Comparison of ENCODE assay signal across 8 cellular contexts in genomic region chr1:113929750-113930498, GRCh38. TPM values are rescaled to one million over a fixed set of nuclear protein-coding genes. Genes with fewer than 3 reads are reported as not detected.
DNase-seq lines count a peak whose midpoint lies in the region; ATAC-seq and TF ChIP-seq lines count a peak whose summit lies in the region.

No MANE protein-coding gene starts in this region.

- TF ChIP-seq CTCF in heart right ventricle (IDR thresholded peaks at IDR 0.05) (peak in 5 of 9 donors; percentile 11 to 39 (median 35)), psoas muscle (IDR thresholded peaks at IDR 0.05) (no peak)

- intact Hi-C loops in heart right ventricle (cut with DNase I): loop anchor here in 7 of 10 donors (1.0 to 10.0 kb wide), 5 partner anchors 17 to 118 kb away; partner anchors contain the start of genes DCLRE1B (in 7 of the 7), AP4B1 (in 1 of the 7) and RSBN1 (in 1 of the 7)
- intact Hi-C loops in psoas muscle (cut with DNase I): loop anchor here (1.0 to 2.0 kb wide), 3 partner anchors 17 to 118 kb away; partner anchors contain the start of genes DCLRE1B (in 2 of the 2) and RSBN1 (in 1 of the 2)

- DNase-seq in AG08396 (ENCODE audit: low spot score) (peak; percentile 63), SK-N-DZ (ENCODE audit: low spot score) (peak; percentile 30), heart right ventricle (peak in 1 of 2 donors; percentile 17), psoas muscle (peak; percentile 54 to 79), COR-L47 (lab: John Stamatoyannopoulos, UW) (no peak)
- DNase-seq in activated naive CD8-positive, alpha-beta T cell treated with anti-CD3 and anti-CD28 coated beads for 36 hours: peak; percentile 76

- 0 to 1% methylated on average over 58 to 61 of the region's 64 CpGs for WGBS in heart right ventricle, 2 donors
- WGBS in psoas muscle, 3 donors: 0 to 1% (median 0%) methylated on average over 35 to 63 of the region's 64 CpGs

- H3K9me3 ChIP-seq in heart right ventricle (no peaks in the 10 kb centered on the region), psoas muscle (no peaks in the 10 kb centered on the region)

- H3K27me3 Mint-ChIP-seq in activated naive CD8-positive, alpha-beta T cell treated with anti-CD3 and anti-CD28 coated beads for 36 hours: no peaks in the 10 kb centered on the region

- ATAC-seq in GM18867 (IDR thresholded peaks at IDR 0.05; ENCODE audit: unreplicated experiment): peak; percentile 36
- peak; percentile 13 for ATAC-seq in HG03097 (IDR thresholded peaks at IDR 0.05; ENCODE audit: low FRiP score, unreplicated experiment)
- peak; percentile 38 to 71 (median 44) for ATAC-seq in heart right ventricle
- ATAC-seq in psoas muscle: peak; percentile 50 to 60 (median 53)

- peak overlapping the region; percentile 95 for H3K27ac Mint-ChIP-seq in activated naive CD8-positive, alpha-beta T cell treated with anti-CD3 and anti-CD28 coated beads for 36 hours

- H3K27me3 ChIP-seq in heart right ventricle (no peaks in the 10 kb centered on the region), psoas muscle (ENCODE audit: insufficient read depth in 3 of 3, low read length in 2 of 3) (no peaks in the 10 kb centered on the region)

- H3K27ac ChIP-seq in heart right ventricle: peak overlapping the region; percentile 80 to 97 (median 94)
- H3K27ac ChIP-seq in psoas muscle: peak overlapping the region; percentile 96

- H3K9me3 Mint-ChIP-seq in activated naive CD8-positive, alpha-beta T cell treated with anti-CD3 and anti-CD28 coated beads for 36 hours: no peaks in the 10 kb centered on the region

- peak overlapping the region; percentile 90 for H3K4me3 Mint-ChIP-seq in activated naive CD8-positive, alpha-beta T cell treated with anti-CD3 and anti-CD28 coated beads for 36 hours

- H3K4me3 ChIP-seq in heart right ventricle (peak overlapping the region; percentile 40 to 97 (median 90)), psoas muscle (peak overlapping the region; percentile 86)

- H3K36me3 Mint-ChIP-seq in activated naive CD8-positive, alpha-beta T cell treated with anti-CD3 and anti-CD28 coated beads for 36 hours: peaks cover 8% of the 10 kb centered on the region

- H3K4me1 Mint-ChIP-seq in activated naive CD8-positive, alpha-beta T cell treated with anti-CD3 and anti-CD28 coated beads for 36 hours: peaks cover 46% of the 10 kb centered on the region

- H3K4me1 ChIP-seq in heart right ventricle (peaks cover 2 to 58% (median 46%) of the 10 kb centered on the region in 9 donors), psoas muscle (peaks cover 49% of the 10 kb centered on the region)

- H3K36me3 ChIP-seq in heart right ventricle: no peaks in the 10 kb centered on the region
- H3K36me3 ChIP-seq in psoas muscle (ENCODE audit: insufficient read depth in 1 of 2, low read depth in 1 of 2): no peaks in the 10 kb centered on the region

RNA-seq across cellular contexts. Expression of gene HIPK1, which starts 0.8 kb away (rescaled TPM):
- polyA plus RNA-seq in SK-N-DZ (2014; cell fraction: cytosol; rRNA removed): 11.6 and 13.5 TPM in 2 replicates
- polyA plus RNA-seq in SK-N-DZ (2014; cell fraction: nucleus; rRNA removed): 15.4 and 21.5 TPM in 2 replicates
- total RNA-seq in activated naive CD8-positive, alpha-beta T cell treated with anti-CD3 and anti-CD28 coated beads for 36 hours: 10 to 100 TPM; 41.1 to 45.7 TPM
- total RNA-seq in heart right ventricle: 10 to 100 TPM; 42.6 to 91.0 (median 62.2) TPM
- 10 to 100 TPM in 1 of 2 donors, 1 to 10 TPM in 1; 7.8 to 10.7 TPM for polyA plus RNA-seq in heart right ventricle
- 10 to 100 TPM; 56.0 to 80.6 (median 65.3) TPM for total RNA-seq in psoas muscle
- polyA plus RNA-seq in psoas muscle: 10 to 100 TPM; 16.8 to 56.0 (median 18.4) TPM

RNA-seq across cellular contexts. Expression of gene DCLRE1B, which starts 24.8 kb away (rescaled TPM):
- 17.5 and 18.5 TPM in 2 replicates for polyA plus RNA-seq in SK-N-DZ (2014; cell fraction: cytosol; rRNA removed)
- polyA plus RNA-seq in SK-N-DZ (2014; cell fraction: nucleus; rRNA removed): 6.0 and 6.9 TPM in 2 replicates
- total RNA-seq in activated naive CD8-positive, alpha-beta T cell treated with anti-CD3 and anti-CD28 coated beads for 36 hours: 10 to 100 TPM; 25.2 to 26.5 TPM
- total RNA-seq in heart right ventricle (1 to 10 TPM in 9 of 10 donors, under 1 TPM in 1; 0.78 to 4.2 (median 2.1) TPM), psoas muscle (1 to 10 TPM; 1.8 to 2.3 (median 2.1) TPM)
- polyA plus RNA-seq in heart right ventricle (1 to 10 TPM in 1 of 2 donors, under 1 TPM in 1; 0.59 to 1.8 TPM), psoas muscle (1 to 10 TPM; 1.2 to 2.6 (median 2.5) TPM)

RNA-seq across cellular contexts. Expression of gene AP4B1, which starts 25.3 kb away (rescaled TPM):
- polyA plus RNA-seq in SK-N-DZ (2014; cell fraction: cytosol; rRNA removed): 20.5 and 21.2 TPM in 2 replicates
- 76.1 and 76.7 TPM in 2 replicates for polyA plus RNA-seq in SK-N-DZ (2014; cell fraction: nucleus; rRNA removed)
- total RNA-seq in activated naive CD8-positive, alpha-beta T cell treated with anti-CD3 and anti-CD28 coated beads for 36 hours: 10 to 100 TPM; 36.8 to 37.7 TPM
- total RNA-seq in heart right ventricle: 10 to 100 TPM in 8 of 10 donors, 1 to 10 TPM in 2; 9.1 to 13.9 (median 11.5) TPM
- polyA plus RNA-seq in heart right ventricle: 10 to 100 TPM in 1 of 2 donors, 1 to 10 TPM in 1; 7.5 to 15.4 TPM
- total RNA-seq in psoas muscle: 10 to 100 TPM in 1 of 4 donors, 1 to 10 TPM in 3; 6.8 to 12.0 (median 9.3) TPM
- 10 to 100 TPM in 2 of 3 donors, 1 to 10 TPM in 1; 8.8 to 16.1 (median 11.4) TPM for polyA plus RNA-seq in psoas muscle

RNA-seq across cellular contexts. Expression of gene BCL2L15, which starts 42.5 kb away (rescaled TPM):
- polyA plus RNA-seq in SK-N-DZ (2014; cell fraction: cytosol; rRNA removed): 0.06 and 0.10 TPM in 2 replicates
- 0.73 and 13.1 TPM in 2 replicates for polyA plus RNA-seq in SK-N-DZ (2014; cell fraction: nucleus; rRNA removed)
- 1 to 10 TPM in 1 of 2 experiments, under 1 TPM in 1; 0.88 to 2.2 TPM for total RNA-seq in activated naive CD8-positive, alpha-beta T cell treated with anti-CD3 and anti-CD28 coated beads for 36 hours
- total RNA-seq in heart right ventricle (under 1 TPM in 7 of 10 donors, not detected in 3; 0.05 to 0.28 (median 0.09) TPM), psoas muscle (under 1 TPM; 0.05 to 0.44 (median 0.35) TPM)
- polyA plus RNA-seq in heart right ventricle (under 1 TPM; 0.07 to 0.15 TPM), psoas muscle (under 1 TPM; 0.03 to 0.26 (median 0.06) TPM)

RNA-seq across cellular contexts. Expression of gene OLFML3, which starts 49.4 kb away (rescaled TPM):
- polyA plus RNA-seq in SK-N-DZ (2014; cell fraction: cytosol; rRNA removed): 12.2 and 12.3 TPM in 2 replicates
- polyA plus RNA-seq in SK-N-DZ (2014; cell fraction: nucleus; rRNA removed): 5.3 and 6.9 TPM in 2 replicates
- total RNA-seq in activated naive CD8-positive, alpha-beta T cell treated with anti-CD3 and anti-CD28 coated beads for 36 hours: under 1 TPM in 1 of 2 experiments, not detected in 1; 0.20 TPM
- total RNA-seq in heart right ventricle (10 to 100 TPM in 7 of 10 donors, 1 to 10 TPM in 3; 6.1 to 19.7 (median 11.0) TPM), psoas muscle (10 to 100 TPM in 2 of 4 donors, 1 to 10 TPM in 2; 8.2 to 15.8 (median 10.7) TPM)
- polyA plus RNA-seq in heart right ventricle (10 to 100 TPM; 10.3 to 11.4 TPM), psoas muscle (10 to 100 TPM in 1 of 3 donors, 1 to 10 TPM in 2; 6.4 to 13.5 (median 9.9) TPM)

Comparison
In these comparisons a context has a peak if more than half of its experiments do, and no peak if none do; other contexts are left out.
1. RNA of gene DCLRE1B, which starts 24.8 kb away (total RNA-seq): 25.2 to 26.5 TPM in activated naive CD8-positive, alpha-beta T cell treated with anti-CD3 and anti-CD28 coated beads for 36 hours; 1.8 to 2.3 TPM in psoas muscle and 0.78 to 4.2 TPM in heart right ventricle; every median in the first group is over 4 times any median in the second.
2. Peak in every context shown above with its lines, with median percentiles within 50 percentile points of each other: ATAC-seq.